ENCODE assay signal across 1 cellular context in the genomic region with DNA sequence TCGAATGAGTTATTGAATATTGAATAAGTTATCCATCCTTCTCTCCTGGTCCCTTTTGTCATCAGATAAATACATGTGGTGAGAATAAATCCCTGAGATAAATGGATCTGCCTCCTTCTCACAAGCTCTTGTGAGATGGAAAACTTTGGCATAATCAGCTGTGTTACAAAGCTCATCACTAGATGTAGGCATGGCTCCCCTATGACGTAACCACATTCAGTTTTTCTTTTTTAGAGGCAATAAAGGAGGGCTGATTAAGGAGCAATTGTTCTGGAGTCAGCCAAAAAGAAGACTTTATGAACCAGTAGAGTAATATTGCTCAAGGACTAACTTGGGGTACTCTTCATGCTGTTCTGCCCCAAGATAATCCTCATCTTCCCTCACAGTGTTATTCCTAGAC.
TF ChIP-seq lines count a peak whose summit lies in the region.

No MANE protein-coding gene starts in this region.

TF ChIP-seq in HepG2, 621 proteins besides CTCF, POLR2A, EP300 and RAD21:
- TF ChIP-seq CREB1 (IDR thresholded peaks at IDR 0.05) (peak; percentile 65), CREB1 (CRISPR knock-in tag; IDR thresholded peaks at IDR 0.05) (no peak), PCBP1 (IDR thresholded peaks at IDR 0.05; ENCODE audit: borderline replicate concordance, low read depth, low read length) (no peak), ZNF605 (CRISPR knock-in tag; IDR thresholded peaks at IDR 0.05) (no peak), ATF7 (IDR thresholded peaks at IDR 0.05) (peak; percentile 88), ATF7 (CRISPR knock-in tag; IDR thresholded peaks at IDR 0.05) (no peak)
- TF ChIP-seq, protein P1, sequence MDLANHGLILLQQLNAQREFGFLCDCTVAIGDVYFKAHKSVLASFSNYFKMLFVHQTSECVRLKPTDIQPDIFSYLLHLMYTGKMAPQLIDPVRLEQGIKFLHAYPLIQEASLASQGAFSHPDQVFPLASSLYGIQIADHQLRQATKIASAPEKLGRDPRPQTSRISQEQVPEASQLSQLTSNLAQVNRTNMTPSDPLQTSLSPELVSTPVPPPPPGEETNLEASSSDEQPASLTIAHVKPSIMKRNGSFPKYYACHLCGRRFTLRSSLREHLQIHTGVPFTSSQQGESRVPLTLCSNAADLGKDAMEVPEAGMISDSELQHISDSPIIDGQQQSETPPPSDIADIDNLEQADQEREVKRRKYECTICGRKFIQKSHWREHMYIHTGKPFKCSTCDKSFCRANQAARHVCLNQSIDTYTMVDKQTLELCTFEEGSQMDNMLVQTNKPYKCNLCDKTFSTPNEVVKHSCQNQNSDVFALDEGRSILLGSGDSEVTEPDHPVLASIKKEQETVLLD (CRISPR knock-in tag; IDR thresholded peaks at IDR 0.05; ENCODE audit: low read depth) = no peak
- TF ChIP-seq, protein P2, sequence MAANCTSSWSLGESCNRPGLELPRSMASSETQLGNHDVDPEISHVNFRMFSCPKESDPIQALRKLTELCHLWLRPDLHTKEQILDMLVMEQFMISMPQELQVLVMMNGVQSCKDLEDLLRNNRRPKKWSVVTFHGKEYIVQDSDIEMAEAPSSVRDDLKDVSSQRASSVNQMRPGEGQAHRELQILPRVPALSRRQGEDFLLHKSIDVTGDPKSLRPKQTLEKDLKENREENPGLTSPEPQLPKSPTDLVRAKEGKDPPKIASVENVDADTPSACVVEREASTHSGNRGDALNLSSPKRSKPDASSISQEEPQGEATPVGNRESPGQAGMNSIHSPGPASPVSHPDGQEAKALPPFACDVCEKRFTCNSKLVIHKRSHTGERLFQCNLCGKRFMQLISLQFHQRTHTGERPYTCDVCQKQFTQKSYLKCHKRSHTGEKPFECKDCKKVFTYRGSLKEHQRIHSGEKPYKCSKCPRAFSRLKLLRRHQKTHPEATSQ (CRISPR knock-in tag; IDR thresholded peaks at IDR 0.05; ENCODE audit: borderline replicate concordance) = no peak
